In genomic region chr6:16721977-16722376, GRCh38 we compare ENCODE assay signal across 15 cellular contexts. TPM values are rescaled to one million over a fixed set of nuclear protein-coding genes. Genes with fewer than 3 reads are reported as not detected.
A peak's percentile ranks its signal among the peaks of the same experiment; 100 is the strongest.
DNase-seq lines count a peak whose midpoint lies in the region; ATAC-seq and TF ChIP-seq lines count a peak whose summit lies in the region.
"Had no signal": no experiment of that assay in that cellular context is flagged by ENCODE, and none has a peak within 500 bp of the region (broad histone marks: within the 10 kb centered on the region; RNA-seq: fewer than 3 reads in every experiment).

No MANE protein-coding gene starts in this region.

- CTCF ChIA-PET in MCF 10A (lab: Yijun Ruan, JAX): interaction anchor here (0.6 to 3.0 kb wide), 4 partner anchors 9 to 313 kb away, joined by 3 to 12 read pairs (median 4); no protein-coding TSS in a partner anchor

- H3K27ac ChIP-seq in breast epithelium (no peak overlapping the region), heart right ventricle (no peak overlapping the region)
- H3K27ac ChIP-seq: lower lobe of right lung, testis, WERI-Rb-1 had no signal

- H3K27me3 ChIP-seq in breast epithelium (no peaks in the 10 kb centered on the region), heart right ventricle (no peaks in the 10 kb centered on the region)
- H3K27me3 ChIP-seq: dorsolateral prefrontal cortex, testis had no signal

- no peak for TF ChIP-seq POLR2A in breast epithelium (IDR thresholded peaks at IDR 0.05)

- no peak overlapping the region for H3K4me3 Mint-ChIP-seq in MCF 10A (ENCODE audit: unreplicated experiment)
- H3K4me3 Mint-ChIP-seq in activated T-cell treated with anti-CD3 and anti-CD28 coated beads, Interleukin-2, amount 50 U/mL, for 24 hours: no peak overlapping the region
- H3K4me3 Mint-ChIP-seq: natural killer cell had no signal

- BruUV-seq in MCF 10A (replicated peaks; lab: Mats Ljungman, UMichigan): no TSS peak

- intact Hi-C loops in MCF 10A (cut with micrococcal nuclease): no loop called here
- intact Hi-C loops in breast epithelium (cut with DNase I; ENCODE audit: low total_unique reads): no loop called here
- intact Hi-C loops in heart right ventricle (cut with DNase I): no loop called here

- H3K4me3 ChIP-seq in breast epithelium: no peak overlapping the region
- no peak overlapping the region for H3K4me3 ChIP-seq in epithelial cell of esophagus (ENCODE audit: low read length)
- H3K4me3 ChIP-seq in heart right ventricle: no peak overlapping the region
- H3K4me3 ChIP-seq: lower lobe of right lung, testis had no signal

- peaks cover 0 to 10% of the 10 kb centered on the region in 2 donors for H3K4me1 ChIP-seq in breast epithelium
- H3K4me1 ChIP-seq in heart right ventricle: peaks cover 0 to 84% (median 53%) of the 10 kb centered on the region in 9 donors

- no peaks in the 10 kb centered on the region for H3K9me3 ChIP-seq in breast epithelium
- H3K9me3 ChIP-seq in heart right ventricle: no peaks in the 10 kb centered on the region
- H3K9me3 ChIP-seq: lower lobe of right lung, testis had no signal

- DNase-seq in MCF 10A (ENCODE audit: unreplicated experiment) (peak; percentile 56), breast epithelium (ENCODE audit: low spot score in 2 of 2) (no peak), epithelial cell of esophagus (ENCODE audit: low read depth) (peak; percentile 89), heart right ventricle (no peak), DMS53 (lab: John Stamatoyannopoulos, UW) (no peak)
- DNase-seq in activated T-cell treated with anti-CD3 and anti-CD28 coated beads, Interleukin-2, amount 50 U/mL, for 24 hours: no peak
- DNase-seq in activated CD4-positive, alpha-beta T cell treated with anti-CD3 and anti-CD28 coated beads, Interleukin-2, amount 50 U/mL, for 48 hours: no peak
- DNase-seq: activated naive CD4-positive, alpha-beta T cell treated with Interleukin-2 at 50 U/mL for 16 hours; lower lobe of right lung; natural killer cell; NCI-H2107; testis; WERI-Rb-1 had no signal

- H3K9me3 Mint-ChIP-seq in MCF 10A (ENCODE audit: unreplicated experiment): no peaks in the 10 kb centered on the region
- no peaks in the 10 kb centered on the region for H3K9me3 Mint-ChIP-seq in activated T-cell treated with anti-CD3 and anti-CD28 coated beads, Interleukin-2, amount 50 U/mL, for 24 hours
- H3K9me3 Mint-ChIP-seq: natural killer cell had no signal

- TF ChIP-seq CTCF in MCF 10A (IDR thresholded peaks at IDR 0.05; ENCODE audit: unreplicated experiment) (no peak), breast epithelium (IDR thresholded peaks at IDR 0.05) (no peak), epithelial cell of esophagus (IDR thresholded peaks at IDR 0.05; ENCODE audit: insufficient read depth, low read depth, low read length, missing control alignments) (no peak), heart right ventricle (IDR thresholded peaks at IDR 0.05) (no peak)

- 77% methylated on average over 5 of the region's 5 CpGs for WGBS in heart right ventricle, 2 donors

- H3K27ac Mint-ChIP-seq in MCF 10A (ENCODE audit: low read depth, unreplicated experiment): peak overlapping the region; percentile 87
- no peak overlapping the region for H3K27ac Mint-ChIP-seq in activated T-cell treated with anti-CD3 and anti-CD28 coated beads, Interleukin-2, amount 50 U/mL, for 24 hours
- H3K27ac Mint-ChIP-seq: natural killer cell had no signal

- H3K36me3 ChIP-seq in breast epithelium (no peaks in the 10 kb centered on the region), heart right ventricle (no peaks in the 10 kb centered on the region)
- H3K36me3 ChIP-seq: lower lobe of right lung, WERI-Rb-1 had no signal

- ATAC-seq in heart right ventricle: no peak
- ATAC-seq: lower lobe of right lung, natural killer cell had no signal

- H3K36me3 Mint-ChIP-seq in MCF 10A (ENCODE audit: insufficient read depth, unreplicated experiment): no peaks in the 10 kb centered on the region
- peaks cover 9% of the 10 kb centered on the region for H3K36me3 Mint-ChIP-seq in activated T-cell treated with anti-CD3 and anti-CD28 coated beads, Interleukin-2, amount 50 U/mL, for 24 hours (ENCODE audit: low read depth)
- H3K36me3 Mint-ChIP-seq: natural killer cell had no signal

- POLR2A ChIA-PET in MCF 10A (lab: Yijun Ruan, JAX): interaction anchor here (1.2 to 9.5 kb wide), 9 partner anchors 7 to 40 kb away, joined by 3 to 127 read pairs (median 79); partner anchors contain the start of gene ATXN1

- H3K27me3 Mint-ChIP-seq in MCF 10A (ENCODE audit: insufficient read depth, unreplicated experiment): no peaks in the 10 kb centered on the region
- no peaks in the 10 kb centered on the region for H3K27me3 Mint-ChIP-seq in activated T-cell treated with anti-CD3 and anti-CD28 coated beads, Interleukin-2, amount 50 U/mL, for 24 hours

- H3K4me1 Mint-ChIP-seq in MCF 10A (ENCODE audit: insufficient read depth, unreplicated experiment): peaks cover 36% of the 10 kb centered on the region
- peaks cover 63% of the 10 kb centered on the region for H3K4me1 Mint-ChIP-seq in activated T-cell treated with anti-CD3 and anti-CD28 coated beads, Interleukin-2, amount 50 U/mL, for 24 hours (ENCODE audit: low read depth)

TF ChIP-seq in PFSK-1, 5 proteins besides CTCF, POLR2A, EP300 and RAD21:
- TF ChIP-seq REST (IDR thresholded peaks at IDR 0.05; ENCODE audit: insufficient read depth in 1 of 2, low read depth in 2 of 2, low read length in 2 of 2) (no peak; a peak in 1 of 4 replicates), TAF1 (IDR thresholded peaks at IDR 0.05; ENCODE audit: borderline replicate concordance, insufficient read depth, low read length) (no peak), POLR2AphosphoS5 (IDR thresholded peaks at IDR 0.05; ENCODE audit: low read depth, low read length) (no peak; the same call in 1 of the 2 replicates), SIN3A (IDR thresholded peaks at IDR 0.05; ENCODE audit: borderline replicate concordance, insufficient read depth, low read length) (peak; percentile 45; the same call in 1 of the 2 replicates), FOXP2 (optimal IDR thresholded peaks at IDR 0.05; ENCODE audit: borderline replicate concordance, extremely low read depth, extremely low read length, insufficient read depth) (no peak)

RNA-seq across cellular contexts. Expression of gene ATXN1, which starts 39.3 kb away (rescaled TPM):
- total RNA-seq in MCF 10A (2022): 16.5 and 34.5 TPM in 2 replicates
- 10 to 100 TPM; 26.7 to 63.2 (median 37.4) TPM for total RNA-seq in breast epithelium
- polyA plus RNA-seq in PFSK-1 (2012; ENCODE audit: insufficient read length, low read depth): 50.9 TPM
- total RNA-seq in heart right ventricle: 10 to 100 TPM; 26.8 to 46.5 (median 41.1) TPM
- 1 to 10 TPM; 4.1 to 7.5 TPM for polyA plus RNA-seq in heart right ventricle

Comparison
In these comparisons a context has a peak if more than half of its experiments do, and no peak if none do; other contexts are left out.
1. DNase-seq: peak in MCF 10A (single experiment) and epithelial cell of esophagus (single experiment); none in breast epithelium (0 of 2), activated T-cell treated with anti-CD3 and anti-CD28 coated beads, Interleukin-2, amount 50 U/mL, for 24 hours (single experiment), activated CD4-positive, alpha-beta T cell treated with anti-CD3 and anti-CD28 coated beads, Interleukin-2, amount 50 U/mL, for 48 hours (0 of 2), heart right ventricle (0 of 2) and DMS53 (single experiment).